9 cellular contexts compared by ENCODE assay signal in genomic region chr1:51236548-51237312, GRCh38. TPM values are rescaled to one million over a fixed set of nuclear protein-coding genes. Genes with fewer than 3 reads are reported as not detected.
DNase-seq lines count a peak whose midpoint lies in the region; ATAC-seq, FAIRE-seq and TF ChIP-seq lines count a peak whose summit lies in the region.
"Had no signal": no experiment of that assay in that cellular context is flagged by ENCODE, and none has a peak within 500 bp of the region (broad histone marks: within the 10 kb centered on the region; RNA-seq: fewer than 3 reads in every experiment).

No MANE protein-coding gene starts in this region.

- no peaks in the 10 kb centered on the region for H3K27me3 Mint-ChIP-seq in activated T-cell treated with anti-CD3 and anti-CD28 coated beads, Interleukin-2, amount 50 U/mL, for 24 hours
- H3K27me3 Mint-ChIP-seq in activated naive CD4-positive, alpha-beta T cell treated with anti-CD3 and anti-CD28 coated beads, Interleukin-2, amount 10 ng/mL, durations not matched to agents 7 days and 5 days: peaks cover 5% of the 10 kb centered on the region
- H3K27me3 Mint-ChIP-seq: stimulated activated naive CD8-positive, alpha-beta T cell treated with anti-CD3 and anti-CD28 coated beads, Interleukin-15, Interleukin-2, amounts not matched to agents 100 ng/mL and 50 ng/mL, for 24 hours had no signal

- TF ChIP-seq POLR2A in vagina (IDR thresholded peaks at IDR 0.05): no peak

- H3K36me3 ChIP-seq in pancreas (no peaks in the 10 kb centered on the region), vagina (no peaks in the 10 kb centered on the region)

- FAIRE-seq in pancreas (lab: Jason Lieb, UNC): no peak

- DNase-seq in activated T-cell treated with anti-CD3 and anti-CD28 coated beads for 1 hour (ENCODE audit: low read depth): peak; percentile 32
- DNase-seq in activated T-cell treated with anti-CD3 and anti-CD28 coated beads, Interleukin-2, amount 50 U/mL, for 24 hours: no peak
- peak; percentile 62 for DNase-seq in activated naive CD4-positive, alpha-beta T cell treated with anti-CD3 and anti-CD28 coated beads, Interleukin-2, amount 10 ng/mL, durations not matched to agents 7 days and 5 days
- DNase-seq in Right ventricle myocardium inferior (ENCODE audit: missing footprints): peak; percentile 69
- peak; percentile 43 to 81 (median 56) for DNase-seq in pancreas
- peak in 1 of 2 donors; percentile 86 for DNase-seq in vagina (ENCODE audit: extremely low spot score in 2 of 2)

- no peak overlapping the region for H3K4me3 Mint-ChIP-seq in activated T-cell treated with anti-CD3 and anti-CD28 coated beads, Interleukin-2, amount 50 U/mL, for 24 hours
- no peak overlapping the region for H3K4me3 Mint-ChIP-seq in activated naive CD4-positive, alpha-beta T cell treated with anti-CD3 and anti-CD28 coated beads, Interleukin-2, amount 10 ng/mL, durations not matched to agents 7 days and 5 days

- intact Hi-C loops in Right ventricle myocardium inferior (cut with DNase I) (loop anchor here (5.0 kb wide), 1 partner anchor 36 kb away; no protein-coding TSS in a partner anchor), pancreas (cut with DNase I) (no loop called here), vagina (cut with DNase I) (no loop called here)

- peaks cover 44% of the 10 kb centered on the region for H3K4me1 Mint-ChIP-seq in activated T-cell treated with anti-CD3 and anti-CD28 coated beads, Interleukin-2, amount 50 U/mL, for 24 hours (ENCODE audit: low read depth)
- H3K4me1 Mint-ChIP-seq in activated naive CD4-positive, alpha-beta T cell treated with anti-CD3 and anti-CD28 coated beads, Interleukin-2, amount 10 ng/mL, durations not matched to agents 7 days and 5 days: peaks cover 35% of the 10 kb centered on the region

- CTCF ChIA-PET in activated naive CD4-positive, alpha-beta T cell treated with anti-CD3 and anti-CD28 coated beads, Interleukin-2, amount 10 ng/mL, durations not matched to agents 7 days and 5 days (lab: Charles Lee): interaction anchor here (1.2 kb wide), 1 partner anchor 48 kb away, joined by 5 read pairs; no protein-coding TSS in a partner anchor

- no peaks in the 10 kb centered on the region for H3K9me3 ChIP-seq in pancreas
- H3K9me3 ChIP-seq in vagina: no peaks in the 10 kb centered on the region

- peaks cover 2% of the 10 kb centered on the region for H3K36me3 Mint-ChIP-seq in activated T-cell treated with anti-CD3 and anti-CD28 coated beads, Interleukin-2, amount 50 U/mL, for 24 hours (ENCODE audit: low read depth)
- peaks cover 3% of the 10 kb centered on the region for H3K36me3 Mint-ChIP-seq in activated naive CD4-positive, alpha-beta T cell treated with anti-CD3 and anti-CD28 coated beads, Interleukin-2, amount 10 ng/mL, durations not matched to agents 7 days and 5 days

- TF ChIP-seq CTCF in pancreas (IDR thresholded peaks at IDR 0.05) (no peak), vagina (IDR thresholded peaks at IDR 0.05) (no peak)

- H3K27ac ChIP-seq in pancreas (peak overlapping the region; percentile 87 to 94 (median 91)), vagina (peak overlapping the region; percentile 99)

- H3K4me3 ChIP-seq in pancreas (peak overlapping the region; percentile 66 to 91 (median 74)), vagina (peak overlapping the region; percentile 92 to 97)

- ATAC-seq in HG03175 (IDR thresholded peaks at IDR 0.05; ENCODE audit: unreplicated experiment): peak; percentile 24
- ATAC-seq in Right ventricle myocardium inferior: peak; percentile 42
- peak; percentile 43 to 51 (median 46) for ATAC-seq in pancreas

- no peaks in the 10 kb centered on the region for H3K9me3 Mint-ChIP-seq in activated T-cell treated with anti-CD3 and anti-CD28 coated beads, Interleukin-2, amount 50 U/mL, for 24 hours
- no peaks in the 10 kb centered on the region for H3K9me3 Mint-ChIP-seq in activated naive CD4-positive, alpha-beta T cell treated with anti-CD3 and anti-CD28 coated beads, Interleukin-2, amount 10 ng/mL, durations not matched to agents 7 days and 5 days
- H3K9me3 Mint-ChIP-seq: stimulated activated naive CD8-positive, alpha-beta T cell treated with anti-CD3 and anti-CD28 coated beads, Interleukin-15, Interleukin-2, amounts not matched to agents 100 ng/mL and 50 ng/mL, for 24 hours had no signal

- H3K4me1 ChIP-seq in pancreas (peaks cover 0 to 28% (median 15%) of the 10 kb centered on the region in 3 donors), vagina (peaks cover 53% of the 10 kb centered on the region)

- no peak overlapping the region for H3K27ac Mint-ChIP-seq in activated T-cell treated with anti-CD3 and anti-CD28 coated beads, Interleukin-2, amount 50 U/mL, for 24 hours
- no peak overlapping the region for H3K27ac Mint-ChIP-seq in activated naive CD4-positive, alpha-beta T cell treated with anti-CD3 and anti-CD28 coated beads, Interleukin-2, amount 10 ng/mL, durations not matched to agents 7 days and 5 days

- no peaks in the 10 kb centered on the region for H3K27me3 ChIP-seq in pancreas
- H3K27me3 ChIP-seq in vagina: no peaks in the 10 kb centered on the region

- 0 to 1% methylated on average over 43 to 49 of the region's 49 CpGs for WGBS in pancreas, 2 donors

TF ChIP-seq in PFSK-1, 5 proteins besides CTCF, POLR2A, EP300 and RAD21:
- TF ChIP-seq FOXP2 (optimal IDR thresholded peaks at IDR 0.05; ENCODE audit: borderline replicate concordance, extremely low read depth, extremely low read length, insufficient read depth): no peak
- TF ChIP-seq REST (IDR thresholded peaks at IDR 0.05; ENCODE audit: insufficient read depth in 1 of 2, low read depth in 2 of 2, low read length in 2 of 2): no peak
- no peak; the same call in 1 of the 2 replicates for TF ChIP-seq POLR2AphosphoS5 (IDR thresholded peaks at IDR 0.05; ENCODE audit: low read depth, low read length)
- TF ChIP-seq TAF1 (IDR thresholded peaks at IDR 0.05; ENCODE audit: borderline replicate concordance, insufficient read depth, low read length): peak; percentile 43; the same call in 1 of the 2 replicates
- TF ChIP-seq SIN3A (IDR thresholded peaks at IDR 0.05; ENCODE audit: borderline replicate concordance, insufficient read depth, low read length): 0 out of 2 replicates have a peak, but pooled peaks have one; percentile 26

RNA-seq across cellular contexts. Expression of gene RNF11, which starts 0.7 kb away (rescaled TPM):
- polyA plus RNA-seq in PFSK-1 (2012; ENCODE audit: insufficient read length, low read depth): 72.7 TPM
- total RNA-seq in Right ventricle myocardium inferior (120 TPM), pancreas (10 to 100 TPM; 25.3 to 51.8 (median 30.7) TPM), vagina (73.9 TPM)
- 10 to 100 TPM; 19.8 to 39.5 TPM for polyA plus RNA-seq in pancreas
